1 cellular context compared by ENCODE assay signal in the genomic region with DNA sequence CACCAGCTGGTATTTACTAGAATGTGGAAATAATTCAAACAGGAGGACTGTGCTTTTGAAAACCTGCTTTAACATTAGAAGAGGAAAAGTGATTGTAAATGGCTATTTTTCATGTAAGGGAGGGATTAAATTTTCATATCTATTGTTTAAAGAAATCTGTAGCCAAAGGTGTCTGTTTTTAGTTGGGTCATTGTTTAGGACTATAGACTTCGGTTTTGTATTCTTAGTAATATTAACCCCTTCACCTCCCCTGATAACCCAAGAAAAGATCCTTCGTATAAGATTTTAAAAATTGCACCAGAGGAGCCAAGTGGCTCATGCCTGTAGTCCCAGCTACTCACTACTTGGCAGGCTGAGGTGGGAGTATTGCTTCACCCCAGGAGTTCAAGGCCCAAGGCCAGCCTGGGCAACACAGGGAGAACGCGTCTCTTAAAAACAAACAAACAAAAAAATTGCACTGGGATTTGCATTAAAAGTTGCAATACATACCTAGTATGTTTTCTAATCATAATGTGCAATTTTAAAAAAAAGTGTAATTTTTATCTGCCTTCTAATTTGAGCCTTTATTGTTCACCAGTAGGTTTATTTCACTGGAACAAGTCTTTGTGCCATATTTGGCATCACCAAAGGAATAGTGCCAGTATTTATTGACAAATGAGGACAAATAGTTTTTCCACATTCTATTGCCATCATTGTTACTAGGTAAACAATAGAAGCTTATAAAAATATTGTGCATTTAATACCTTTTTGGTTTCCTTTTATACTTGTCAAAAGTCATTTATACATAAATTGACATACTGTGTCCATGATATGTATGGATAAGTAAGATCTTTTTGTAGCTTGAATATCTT.
TF ChIP-seq lines count a peak whose summit lies in the region.

No MANE protein-coding gene starts in this region.

TF ChIP-seq in HepG2, 621 proteins besides CTCF, POLR2A, EP300 and RAD21 (continued from another document):
- TF ChIP-seq, protein P1, sequence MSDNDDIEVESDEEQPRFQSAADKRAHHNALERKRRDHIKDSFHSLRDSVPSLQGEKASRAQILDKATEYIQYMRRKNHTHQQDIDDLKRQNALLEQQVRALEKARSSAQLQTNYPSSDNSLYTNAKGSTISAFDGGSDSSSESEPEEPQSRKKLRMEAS (IDR thresholded peaks at IDR 0.05), result no peak
- no peak for TF ChIP-seq ZNF616 (CRISPR knock-in tag; IDR thresholded peaks at IDR 0.05; ENCODE audit: low read depth)
- TF ChIP-seq MXI1 (IDR thresholded peaks at IDR 0.05; ENCODE audit: borderline replicate concordance, low read depth, low read length), result no peak
- TF ChIP-seq RFX5 (IDR thresholded peaks at IDR 0.05; ENCODE audit: low read depth, low read length), result peak; percentile 50; the same call in 1 of the 2 replicates
- TF ChIP-seq FOXP1 (IDR thresholded peaks at IDR 0.05), result no peak
- peak; percentile 83 for TF ChIP-seq FOXP1 (CRISPR knock-in tag; IDR thresholded peaks at IDR 0.05)
- peak; percentile 26; the same call in 1 of the 2 replicates for TF ChIP-seq DPF2 (CRISPR knock-in tag; IDR thresholded peaks at IDR 0.05; ENCODE audit: borderline replicate concordance, low read depth)
- TF ChIP-seq, protein P2, sequence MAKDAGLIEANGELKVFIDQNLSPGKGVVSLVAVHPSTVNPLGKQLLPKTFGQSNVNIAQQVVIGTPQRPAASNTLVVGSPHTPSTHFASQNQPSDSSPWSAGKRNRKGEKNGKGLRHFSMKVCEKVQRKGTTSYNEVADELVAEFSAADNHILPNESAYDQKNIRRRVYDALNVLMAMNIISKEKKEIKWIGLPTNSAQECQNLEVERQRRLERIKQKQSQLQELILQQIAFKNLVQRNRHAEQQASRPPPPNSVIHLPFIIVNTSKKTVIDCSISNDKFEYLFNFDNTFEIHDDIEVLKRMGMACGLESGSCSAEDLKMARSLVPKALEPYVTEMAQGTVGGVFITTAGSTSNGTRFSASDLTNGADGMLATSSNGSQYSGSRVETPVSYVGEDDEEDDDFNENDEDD (CRISPR knock-in tag; IDR thresholded peaks at IDR 0.05; ENCODE audit: borderline replicate concordance), result no peak
- peak; percentile 67 for TF ChIP-seq ZNF652 (CRISPR knock-in tag; IDR thresholded peaks at IDR 0.05; ENCODE audit: borderline replicate concordance, low read depth)
- TF ChIP-seq TBP (CRISPR knock-in tag; IDR thresholded peaks at IDR 0.05), result no peak
- TF ChIP-seq KLF11 (CRISPR knock-in tag; IDR thresholded peaks at IDR 0.05), result no peak
- TF ChIP-seq ZNF749 (CRISPR knock-in tag; IDR thresholded peaks at IDR 0.05; ENCODE audit: borderline replicate concordance), result no peak
- no peak for TF ChIP-seq NCOA1 (CRISPR knock-in tag; IDR thresholded peaks at IDR 0.05)
- peak; percentile 85 for TF ChIP-seq HNF4A (CRISPR knock-in tag; IDR thresholded peaks at IDR 0.05)
- TF ChIP-seq THAP11 (CRISPR knock-in tag; IDR thresholded peaks at IDR 0.05), result peak; percentile 32; the same call in 1 of the 2 replicates
- no peak for TF ChIP-seq SOX6 (IDR thresholded peaks at IDR 0.05)
- 0 out of 2 replicates have a peak, but pooled peaks have one; percentile 35 for TF ChIP-seq SOX6 (CRISPR knock-in tag; IDR thresholded peaks at IDR 0.05)
- TF ChIP-seq SRF (IDR thresholded peaks at IDR 0.05; ENCODE audit: low read depth, low read length), result peak; percentile 68
- TF ChIP-seq SRY (CRISPR knock-in tag; IDR thresholded peaks at IDR 0.05), result no peak
- 0 out of 2 replicates have a peak, but pooled peaks have one; percentile 13 for TF ChIP-seq SAP130 (CRISPR knock-in tag; IDR thresholded peaks at IDR 0.05; ENCODE audit: low read depth)
- peak; percentile 82 for TF ChIP-seq SALL1 (CRISPR knock-in tag; IDR thresholded peaks at IDR 0.05)
- no peak for TF ChIP-seq HCFC1 (IDR thresholded peaks at IDR 0.05; ENCODE audit: low read depth, low read length)
- peak; percentile 31; the same call in 1 of the 2 replicates for TF ChIP-seq HMG20A (CRISPR knock-in tag; IDR thresholded peaks at IDR 0.05; ENCODE audit: borderline replicate concordance)
- 0 out of 2 replicates have a peak, but pooled peaks have one; percentile 12 for TF ChIP-seq SOX5 (CRISPR knock-in tag; IDR thresholded peaks at IDR 0.05; ENCODE audit: borderline replicate concordance)
- no peak for TF ChIP-seq RFXANK (CRISPR knock-in tag; IDR thresholded peaks at IDR 0.05)
- no peak for TF ChIP-seq CBFB (CRISPR knock-in tag; IDR thresholded peaks at IDR 0.05)
- peak; percentile 39; the same call in 1 of the 2 replicates for TF ChIP-seq TBX3 (IDR thresholded peaks at IDR 0.05; ENCODE audit: borderline replicate concordance)
- no peak for TF ChIP-seq ARHGAP35 (CRISPR knock-in tag; IDR thresholded peaks at IDR 0.05; ENCODE audit: borderline replicate concordance)
- TF ChIP-seq GATAD2A (CRISPR knock-in tag; IDR thresholded peaks at IDR 0.05), result peak; percentile 89
